Comparison of ENCODE assay signal across 15 cellular contexts in genomic region chr6:119844385-119844784, GRCh38.
"Had no signal": no experiment of that assay in that cellular context is flagged by ENCODE, and none has a peak within 500 bp of the region (broad histone marks: within the 10 kb centered on the region; RNA-seq: fewer than 3 reads in every experiment).

No MANE protein-coding gene starts in this region.

- H3K9ac ChIP-seq: neural progenitor cell, parathyroid adenoma had no signal

- H3K9me3 ChIP-seq: testis had no signal

- H3K4me2 ChIP-seq: neural progenitor cell, smooth muscle cell had no signal

- H3K27me3 ChIP-seq: dorsolateral prefrontal cortex, neural progenitor cell, testis, tibial artery had no signal

- H3K27ac ChIP-seq: dorsolateral prefrontal cortex, neural progenitor cell, parathyroid adenoma, testis, tibial artery had no signal

- DNase-seq: dorsolateral prefrontal cortex; effector CD4-positive, alpha-beta T cell; hypothalamus; immature natural killer cell; islet precursor cell; mesenchymal stem cell; naive thymus-derived CD4-positive, alpha-beta T cell; stimulated activated CD4-positive, alpha-beta T cell treated with anti-CD3 and anti-CD28 coated beads, Interleukin-4, amount 100 ng/mL, for 4 hours; stimulated activated naive CD8-positive, alpha-beta T cell treated with anti-CD3 and anti-CD28 coated beads, Interleukin-15, Interleukin-2, amounts not matched to agents 100 U/mL and 50 U/mL, for 24 hours; substantia nigra; testis; tibial artery had no signal

- H3K36me3 ChIP-seq: neural progenitor cell, tibial artery had no signal

- H3K79me2 ChIP-seq: parathyroid adenoma had no signal

- H3K4me3 ChIP-seq: dorsolateral prefrontal cortex, neural progenitor cell, smooth muscle cell, testis, tibial artery had no signal

- H2AFZ ChIP-seq: neural progenitor cell, parathyroid adenoma had no signal

- H3K4me1 ChIP-seq: neural progenitor cell, parathyroid adenoma, testis, tibial artery had no signal
